17 cellular contexts compared by ENCODE assay signal in genomic region chr7:28939844-28940243, GRCh38. TPM values are rescaled to one million over a fixed set of nuclear protein-coding genes. Genes with fewer than 3 reads are reported as not detected.
"Had no signal": no experiment of that assay in that cellular context is flagged by ENCODE, and none has a peak within 500 bp of the region (broad histone marks: within the 10 kb centered on the region; RNA-seq: fewer than 3 reads in every experiment).

No MANE protein-coding gene starts in this region.

- H3K4me1 Mint-ChIP-seq: activated CD4-positive, alpha-beta T cell treated with anti-CD3 and anti-CD28 coated beads for 36 hours; activated naive CD8-positive, alpha-beta T cell treated with anti-CD3 and anti-CD28 coated beads, Interleukin-2, amount 10 ng/mL, durations not matched to agents 7 days and 5 days; naive thymus-derived CD8-positive, alpha-beta T cell had no signal

- H3K27ac Mint-ChIP-seq: activated CD4-positive, alpha-beta T cell treated with anti-CD3 and anti-CD28 coated beads for 36 hours; activated naive CD4-positive, alpha-beta T cell treated with anti-CD3 and anti-CD28 coated beads for 36 hours; activated naive CD8-positive, alpha-beta T cell treated with anti-CD3 and anti-CD28 coated beads, Interleukin-2, amount 10 ng/mL, durations not matched to agents 7 days and 5 days; endodermal cell; naive thymus-derived CD8-positive, alpha-beta T cell had no signal

- DNase-seq: activated CD4-positive, alpha-beta T cell treated with anti-CD3 and anti-CD28 coated beads for 36 hours; activated CD4-positive, alpha-beta T cell treated with anti-CD3 and anti-CD28 coated beads, Interleukin-2, amount 50 U/mL, for 48 hours; activated effector memory CD4-positive, alpha-beta T cell treated with Interleukin-2 at 50 U/mL for 16 hours; activated naive CD4-positive, alpha-beta T cell treated with anti-CD3 and anti-CD28 coated beads for 36 hours; activated naive CD8-positive, alpha-beta T cell treated with anti-CD3 and anti-CD28 coated beads, Interleukin-2, amount 10 ng/mL, durations not matched to agents 7 days and 5 days; activated T-cell treated with anti-CD3 and anti-CD28 coated beads, Interleukin-2, amount 50 U/mL, for 48 hours; amniotic stem cell; endodermal cell; heart left ventricle; left colon; lower lobe of right lung; naive thymus-derived CD8-positive, alpha-beta T cell; right cardiac atrium; stimulated activated CD4-positive, alpha-beta T cell treated with anti-CD3 and anti-CD28 coated beads, Interleukin-4, amount 100 ng/mL, for 24 hours; stimulated activated naive CD4-positive, alpha-beta T cell treated with Interleukin-2 at 50 U/mL for 16 hours; T-helper 1 cell; upper lobe of right lung had no signal

- H3K36me3 Mint-ChIP-seq: activated naive CD8-positive, alpha-beta T cell treated with anti-CD3 and anti-CD28 coated beads, Interleukin-2, amount 10 ng/mL, durations not matched to agents 7 days and 5 days; naive thymus-derived CD8-positive, alpha-beta T cell had no signal

- H3K4me3 Mint-ChIP-seq: activated CD4-positive, alpha-beta T cell treated with anti-CD3 and anti-CD28 coated beads for 36 hours; activated naive CD4-positive, alpha-beta T cell treated with anti-CD3 and anti-CD28 coated beads for 36 hours; activated naive CD8-positive, alpha-beta T cell treated with anti-CD3 and anti-CD28 coated beads, Interleukin-2, amount 10 ng/mL, durations not matched to agents 7 days and 5 days; endodermal cell; naive thymus-derived CD8-positive, alpha-beta T cell had no signal

- H3K9me3 Mint-ChIP-seq: activated naive CD4-positive, alpha-beta T cell treated with anti-CD3 and anti-CD28 coated beads for 36 hours; activated naive CD8-positive, alpha-beta T cell treated with anti-CD3 and anti-CD28 coated beads, Interleukin-2, amount 10 ng/mL, durations not matched to agents 7 days and 5 days; naive thymus-derived CD8-positive, alpha-beta T cell had no signal

RNA-seq across cellular contexts. Expression of gene TRIL, which starts 18.3 kb away (rescaled TPM):
- polyA plus RNA-seq: naive thymus-derived CD8-positive, alpha-beta T cell had no signal
